In the genomic region with DNA sequence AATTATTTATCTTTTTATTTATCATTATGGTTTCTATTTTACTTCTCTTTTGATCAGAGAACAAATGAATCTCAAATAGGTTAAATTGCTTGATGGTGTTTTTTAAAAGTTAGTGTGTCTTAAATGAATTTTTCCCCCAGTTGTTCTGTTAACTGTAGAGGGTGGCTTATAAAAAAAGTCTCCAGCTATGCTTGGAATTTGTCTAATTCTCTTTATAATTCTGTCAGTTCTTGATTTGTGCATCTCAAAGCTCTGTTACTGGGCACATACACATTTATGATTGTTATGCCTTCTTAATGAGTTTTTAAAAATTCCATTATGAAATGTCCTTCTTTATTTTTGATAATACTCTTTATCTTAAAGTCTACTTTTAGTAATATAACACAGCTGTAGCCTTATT, we compare ENCODE assay signal across 1 cellular context.
TF ChIP-seq lines count a peak whose summit lies in the region.

No MANE protein-coding gene starts in this region.

TF ChIP-seq in GM23338, 12 proteins besides CTCF, POLR2A, EP300 and RAD21 (continued from another document):
- TF ChIP-seq, protein P1, sequence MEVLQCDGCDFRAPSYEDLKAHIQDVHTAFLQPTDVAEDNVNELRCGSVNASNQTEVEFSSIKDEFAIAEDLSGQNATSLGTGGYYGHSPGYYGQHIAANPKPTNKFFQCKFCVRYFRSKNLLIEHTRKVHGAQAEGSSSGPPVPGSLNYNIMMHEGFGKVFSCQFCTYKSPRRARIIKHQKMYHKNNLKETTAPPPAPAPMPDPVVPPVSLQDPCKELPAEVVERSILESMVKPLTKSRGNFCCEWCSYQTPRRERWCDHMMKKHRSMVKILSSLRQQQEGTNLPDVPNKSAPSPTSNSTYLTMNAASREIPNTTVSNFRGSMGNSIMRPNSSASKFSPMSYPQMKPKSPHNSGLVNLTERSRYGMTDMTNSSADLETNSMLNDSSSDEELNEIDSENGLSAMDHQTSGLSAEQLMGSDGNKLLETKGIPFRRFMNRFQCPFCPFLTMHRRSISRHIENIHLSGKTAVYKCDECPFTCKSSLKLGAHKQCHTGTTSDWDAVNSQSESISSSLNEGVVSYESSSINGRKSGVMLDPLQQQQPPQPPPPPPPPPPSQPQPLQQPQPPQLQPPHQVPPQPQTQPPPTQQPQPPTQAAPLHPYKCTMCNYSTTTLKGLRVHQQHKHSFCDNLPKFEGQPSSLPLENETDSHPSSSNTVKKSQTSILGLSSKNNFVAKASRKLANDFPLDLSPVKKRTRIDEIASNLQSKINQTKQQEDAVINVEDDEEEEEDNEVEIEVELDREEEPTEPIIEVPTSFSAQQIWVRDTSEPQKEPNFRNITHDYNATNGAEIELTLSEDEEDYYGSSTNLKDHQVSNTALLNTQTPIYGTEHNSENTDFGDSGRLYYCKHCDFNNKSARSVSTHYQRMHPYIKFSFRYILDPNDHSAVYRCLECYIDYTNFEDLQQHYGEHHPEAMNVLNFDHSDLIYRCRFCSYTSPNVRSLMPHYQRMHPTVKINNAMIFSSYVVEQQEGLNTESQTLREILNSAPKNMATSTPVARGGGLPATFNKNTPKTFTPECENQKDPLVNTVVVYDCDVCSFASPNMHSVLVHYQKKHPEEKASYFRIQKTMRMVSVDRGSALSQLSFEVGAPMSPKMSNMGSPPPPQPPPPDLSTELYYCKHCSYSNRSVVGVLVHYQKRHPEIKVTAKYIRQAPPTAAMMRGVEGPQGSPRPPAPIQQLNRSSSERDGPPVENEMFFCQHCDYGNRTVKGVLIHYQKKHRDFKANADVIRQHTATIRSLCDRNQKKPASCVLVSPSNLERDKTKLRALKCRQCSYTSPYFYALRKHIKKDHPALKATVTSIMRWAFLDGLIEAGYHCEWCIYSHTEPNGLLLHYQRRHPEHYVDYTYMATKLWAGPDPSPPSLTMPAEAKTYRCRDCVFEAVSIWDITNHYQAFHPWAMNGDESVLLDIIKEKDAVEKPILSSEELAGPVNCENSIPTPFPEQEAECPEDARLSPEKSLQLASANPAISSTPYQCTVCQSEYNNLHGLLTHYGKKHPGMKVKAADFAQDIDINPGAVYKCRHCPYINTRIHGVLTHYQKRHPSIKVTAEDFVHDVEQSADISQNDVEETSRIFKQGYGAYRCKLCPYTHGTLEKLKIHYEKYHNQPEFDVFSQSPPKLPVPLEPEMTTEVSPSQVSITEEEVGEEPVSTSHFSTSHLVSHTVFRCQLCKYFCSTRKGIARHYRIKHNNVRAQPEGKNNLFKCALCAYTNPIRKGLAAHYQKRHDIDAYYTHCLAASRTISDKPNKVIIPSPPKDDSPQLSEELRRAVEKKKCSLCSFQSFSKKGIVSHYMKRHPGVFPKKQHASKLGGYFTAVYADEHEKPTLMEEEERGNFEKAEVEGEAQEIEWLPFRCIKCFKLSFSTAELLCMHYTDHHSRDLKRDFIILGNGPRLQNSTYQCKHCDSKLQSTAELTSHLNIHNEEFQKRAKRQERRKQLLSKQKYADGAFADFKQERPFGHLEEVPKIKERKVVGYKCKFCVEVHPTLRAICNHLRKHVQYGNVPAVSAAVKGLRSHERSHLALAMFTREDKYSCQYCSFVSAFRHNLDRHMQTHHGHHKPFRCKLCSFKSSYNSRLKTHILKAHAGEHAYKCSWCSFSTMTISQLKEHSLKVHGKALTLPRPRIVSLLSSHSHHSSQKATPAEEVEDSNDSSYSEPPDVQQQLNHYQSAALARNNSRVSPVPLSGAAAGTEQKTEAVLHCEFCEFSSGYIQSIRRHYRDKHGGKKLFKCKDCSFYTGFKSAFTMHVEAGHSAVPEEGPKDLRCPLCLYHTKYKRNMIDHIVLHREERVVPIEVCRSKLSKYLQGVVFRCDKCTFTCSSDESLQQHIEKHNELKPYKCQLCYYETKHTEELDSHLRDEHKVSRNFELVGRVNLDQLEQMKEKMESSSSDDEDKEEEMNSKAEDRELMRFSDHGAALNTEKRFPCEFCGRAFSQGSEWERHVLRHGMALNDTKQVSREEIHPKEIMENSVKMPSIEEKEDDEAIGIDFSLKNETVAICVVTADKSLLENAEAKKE (CRISPR knock-in tag; IDR thresholded peaks at IDR 0.05), result no peak
